Comparison of ENCODE assay signal across 8 cellular contexts in the genomic region with DNA sequence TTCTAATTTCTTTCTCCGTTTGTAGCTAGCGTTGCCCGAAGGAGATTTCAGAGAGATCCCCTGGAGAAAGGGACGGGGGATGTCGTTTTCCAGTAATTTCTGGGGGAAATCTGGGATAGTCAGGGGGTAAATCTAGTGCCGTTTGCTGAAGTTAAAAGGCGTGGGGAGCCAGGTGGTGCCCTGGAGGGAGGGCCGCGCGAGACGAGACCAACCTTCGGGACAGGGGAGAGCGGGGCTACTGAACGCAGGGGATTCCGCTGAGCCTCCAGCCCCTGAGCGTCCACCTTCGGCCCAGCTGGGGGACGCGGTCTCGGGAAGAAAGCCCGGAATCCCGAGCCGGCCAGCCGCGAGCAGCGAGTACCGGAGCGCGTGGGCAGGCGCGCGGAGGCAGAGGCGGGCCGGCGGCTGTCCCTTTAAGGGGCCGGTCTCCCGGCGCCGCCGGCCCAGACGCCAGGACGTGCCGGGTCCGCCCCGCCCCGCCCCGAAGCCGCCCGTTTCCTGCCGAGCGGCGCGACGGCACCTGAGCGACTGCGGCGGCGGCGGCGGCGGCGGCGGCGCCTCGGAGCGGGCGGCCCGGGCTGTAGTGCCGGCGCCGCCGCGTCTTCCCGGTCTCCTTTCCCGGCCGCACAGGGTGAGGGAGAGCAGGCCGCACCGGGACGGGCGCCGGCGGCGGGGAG. TPM values are rescaled to one million over a fixed set of nuclear protein-coding genes. Genes with fewer than 3 reads are reported as not detected.
A peak's percentile ranks its signal among the peaks of the same experiment; 100 is the strongest.
DNase-seq lines count a peak whose midpoint lies in the region; ATAC-seq and TF ChIP-seq lines count a peak whose summit lies in the region.

A gene with protein sequence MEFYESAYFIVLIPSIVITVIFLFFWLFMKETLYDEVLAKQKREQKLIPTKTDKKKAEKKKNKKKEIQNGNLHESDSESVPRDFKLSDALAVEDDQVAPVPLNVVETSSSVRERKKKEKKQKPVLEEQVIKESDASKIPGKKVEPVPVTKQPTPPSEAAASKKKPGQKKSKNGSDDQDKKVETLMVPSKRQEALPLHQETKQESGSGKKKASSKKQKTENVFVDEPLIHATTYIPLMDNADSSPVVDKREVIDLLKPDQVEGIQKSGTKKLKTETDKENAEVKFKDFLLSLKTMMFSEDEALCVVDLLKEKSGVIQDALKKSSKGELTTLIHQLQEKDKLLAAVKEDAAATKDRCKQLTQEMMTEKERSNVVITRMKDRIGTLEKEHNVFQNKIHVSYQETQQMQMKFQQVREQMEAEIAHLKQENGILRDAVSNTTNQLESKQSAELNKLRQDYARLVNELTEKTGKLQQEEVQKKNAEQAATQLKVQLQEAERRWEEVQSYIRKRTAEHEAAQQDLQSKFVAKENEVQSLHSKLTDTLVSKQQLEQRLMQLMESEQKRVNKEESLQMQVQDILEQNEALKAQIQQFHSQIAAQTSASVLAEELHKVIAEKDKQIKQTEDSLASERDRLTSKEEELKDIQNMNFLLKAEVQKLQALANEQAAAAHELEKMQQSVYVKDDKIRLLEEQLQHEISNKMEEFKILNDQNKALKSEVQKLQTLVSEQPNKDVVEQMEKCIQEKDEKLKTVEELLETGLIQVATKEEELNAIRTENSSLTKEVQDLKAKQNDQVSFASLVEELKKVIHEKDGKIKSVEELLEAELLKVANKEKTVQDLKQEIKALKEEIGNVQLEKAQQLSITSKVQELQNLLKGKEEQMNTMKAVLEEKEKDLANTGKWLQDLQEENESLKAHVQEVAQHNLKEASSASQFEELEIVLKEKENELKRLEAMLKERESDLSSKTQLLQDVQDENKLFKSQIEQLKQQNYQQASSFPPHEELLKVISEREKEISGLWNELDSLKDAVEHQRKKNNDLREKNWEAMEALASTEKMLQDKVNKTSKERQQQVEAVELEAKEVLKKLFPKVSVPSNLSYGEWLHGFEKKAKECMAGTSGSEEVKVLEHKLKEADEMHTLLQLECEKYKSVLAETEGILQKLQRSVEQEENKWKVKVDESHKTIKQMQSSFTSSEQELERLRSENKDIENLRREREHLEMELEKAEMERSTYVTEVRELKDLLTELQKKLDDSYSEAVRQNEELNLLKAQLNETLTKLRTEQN (N-terminal part only) (plus strand): TSS at position 484 of the 677 bp plus-strand sequence. CDS start 31,842 bp downstream, outside the sequence.

- H3K36me3 ChIP-seq in DOHH2 (ENCODE audit: control insufficient read depth, low read length) = peaks cover 23% of the 10 kb centered on the region
- no peaks in the 10 kb centered on the region for H3K36me3 ChIP-seq in KOPT-K1 (ENCODE audit: insufficient read depth, low read length)
- no peaks in the 10 kb centered on the region for H3K36me3 ChIP-seq in neural progenitor cell

- H3K27ac Mint-ChIP-seq in neural progenitor cell = peak within 1 kb of the TSS; percentile 97

- H3K9ac ChIP-seq in neural progenitor cell = peak within 1 kb of the TSS; percentile 74

- H3K9me2 ChIP-seq in DOHH2 (replicated peaks; ENCODE audit: control insufficient read depth, low read length) = no peaks in the 10 kb centered on the region

- H4K20me1 ChIP-seq in DOHH2 (ENCODE audit: control insufficient read depth, insufficient read depth, low read depth, low read length) = peaks cover 16% of the 10 kb centered on the region
- H4K20me1 ChIP-seq in neural progenitor cell (ENCODE audit: low read depth) = peaks cover 45% of the 10 kb centered on the region

- H3K4me1 Mint-ChIP-seq in neural progenitor cell = peaks cover 33% of the 10 kb centered on the region

- H3F3A ChIP-seq in DOHH2 (ENCODE audit: control insufficient read depth, insufficient read depth) (peaks cover 19% of the 10 kb centered on the region), neural progenitor cell (ENCODE audit: low read depth) (peaks cover 29% of the 10 kb centered on the region)

- peak within 1 kb of the TSS; percentile 99 for H3K4me3 Mint-ChIP-seq in neural progenitor cell

- no peaks in the 10 kb centered on the region for H3K36me3 Mint-ChIP-seq in neural progenitor cell

- peaks cover 57% of the 10 kb centered on the region for H3K79me2 ChIP-seq in DOHH2 (ENCODE audit: control insufficient read depth, low read length)
- H3K79me2 ChIP-seq in neural progenitor cell (ENCODE audit: low read depth) = peaks cover 57% of the 10 kb centered on the region

- DNase-seq in SIG-M5 treated with dmso at 0.1 percent for 504 hours (lab: John Stamatoyannopoulos, UW; ENCODE audit: unreplicated experiment) (peak; percentile 62), activated gamma-delta T cell (lab: John Stamatoyannopoulos, UW) (peak; percentile 80), foreskin fibroblast (peak; percentile 80 to 94), neural progenitor cell (ENCODE audit: low spot score) (peak; percentile 94), stromal cell of bone marrow (ENCODE audit: low read depth) (peak; percentile 62)

- peak; percentile 78 for ATAC-seq in GM21737 (IDR thresholded peaks at IDR 0.05; ENCODE audit: unreplicated experiment)

- H3K9me3 ChIP-seq in DOHH2 (ENCODE audit: control insufficient read depth, insufficient read depth, low read length) (no peaks in the 10 kb centered on the region), KOPT-K1 (ENCODE audit: insufficient read depth, low read length, poor library complexity, severe bottlenecking) (no peaks in the 10 kb centered on the region), neural progenitor cell (ENCODE audit: low read depth) (no peaks in the 10 kb centered on the region)

- H2AFZ ChIP-seq in neural progenitor cell (replicated peaks) = peak within 1 kb of the TSS; percentile 97

- TF ChIP-seq CTCF in DOHH2 (IDR thresholded peaks at IDR 0.05; ENCODE audit: low read depth, low read length, poor library complexity, severe bottlenecking) (no peak), foreskin fibroblast (IDR thresholded peaks at IDR 0.05; ENCODE audit: low read depth, low read length) (no peak), neural progenitor cell (IDR thresholded peaks at IDR 0.05) (no peak)

- H3K4me3 ChIP-seq in DOHH2 (ENCODE audit: low read length) (peak within 1 kb of the TSS; percentile 97), foreskin fibroblast (ENCODE audit: low read depth in 1 of 2, low read length in 2 of 2) (peak within 1 kb of the TSS; percentile 70 to 81), neural progenitor cell (peak within 1 kb of the TSS; percentile 87)

- H3K4me1 ChIP-seq in DOHH2 (ENCODE audit: control insufficient read depth, low read length) (peaks cover 45% of the 10 kb centered on the region), neural progenitor cell (peaks cover 33% of the 10 kb centered on the region)

- H3K27me3 Mint-ChIP-seq in neural progenitor cell (ENCODE audit: insufficient read depth, low read depth) = no peaks in the 10 kb centered on the region

- H3K9me3 Mint-ChIP-seq in neural progenitor cell = no peaks in the 10 kb centered on the region

- H3K27ac ChIP-seq in DOHH2 (ENCODE audit: low read depth, low read length) (peak within 1 kb of the TSS; percentile 75), KOPT-K1 (ENCODE audit: low read depth, low read length, poor library complexity, severe bottlenecking) (peak within 1 kb of the TSS; percentile 86), neural progenitor cell (peak within 1 kb of the TSS; percentile 87)

- H3K27me3 ChIP-seq in DOHH2 (ENCODE audit: control insufficient read depth, low read length) (no peaks in the 10 kb centered on the region), neural progenitor cell (no peaks in the 10 kb centered on the region)

- H3K4me2 ChIP-seq in DOHH2 (ENCODE audit: low read length) (peak within 1 kb of the TSS; percentile 91), neural progenitor cell (peak within 1 kb of the TSS; percentile 78)

RNA-seq across cellular contexts. Expression of the gene that starts here (rescaled TPM):
- total RNA-seq in neural progenitor cell (ENCODE audit: low replicate concordance) = 136 and 191 TPM in 2 replicates

Comparison
In these comparisons a context has a peak if more than half of its experiments do, and no peak if none do; other contexts are left out.
1. Peak in every context shown above with its lines: DNase-seq, ATAC-seq, H3K4me3 ChIP-seq and H3K27ac ChIP-seq.